In genomic region chr19:49443366-49444099, GRCh38 we compare ENCODE assay signal across 8 cellular contexts. TPM values are rescaled to one million over a fixed set of nuclear protein-coding genes. Genes with fewer than 3 reads are reported as not detected.
A peak's percentile ranks its signal among the peaks of the same experiment; 100 is the strongest.
DNase-seq lines count a peak whose midpoint lies in the region; ATAC-seq and TF ChIP-seq lines count a peak whose summit lies in the region.

No MANE protein-coding gene starts in this region.

- H3K4me1 ChIP-seq in right cardiac atrium (ENCODE audit: control insufficient read depth, insufficient read depth, low read length) (no peaks in the 10 kb centered on the region), vagina (peaks cover 33% of the 10 kb centered on the region)

- TF ChIP-seq POLR2A in vagina (IDR thresholded peaks at IDR 0.05), result peak in 1 of 2 donors; percentile 1

- TF ChIP-seq CTCF in vagina (IDR thresholded peaks at IDR 0.05), result peak; percentile 80 to 94 (median 87)

- H3K36me3 ChIP-seq in vagina, result no peaks in the 10 kb centered on the region

- ATAC-seq in GM18499 (IDR thresholded peaks at IDR 0.05; ENCODE audit: insufficient read depth, unreplicated experiment) (peak; percentile 38), HG02973 (IDR thresholded peaks at IDR 0.05; ENCODE audit: unreplicated experiment) (peak; percentile 69), right cardiac atrium (peak; percentile 92)

- peak; percentile 96 to 99 for DNase-seq in NCI-H187 (lab: John Stamatoyannopoulos, UW)
- peak; percentile 84 to 95 (median 89) for DNase-seq in T-helper 2 cell
- peak; percentile 69 to 98 (median 92) for DNase-seq in anterior cingulate cortex (lab: John Stamatoyannopoulos, UW)
- DNase-seq in right cardiac atrium, result peak; percentile 96 to 99 (median 97)
- peak; percentile 93 for DNase-seq in putamen (ENCODE audit: low spot score)
- DNase-seq in vagina (ENCODE audit: extremely low spot score in 2 of 2), result peak in 1 of 2 donors; percentile 94

- intact Hi-C loops in right cardiac atrium (cut with DNase I), result loop anchor here (1.0 to 10.0 kb wide), 4 partner anchors 51 to 179 kb away; partner anchors contain the start of genes DKKL1 (in 1 of the 4) and TEAD2 (in 1 of the 4)
- intact Hi-C loops in vagina (cut with DNase I), result loop anchor here (10.0 kb wide), 2 partner anchors 79 to 219 kb away; partner anchors contain the start of genes DKKL1 and TEAD2

- H3K27ac ChIP-seq in right cardiac atrium (ENCODE audit: low read length) (peak overlapping the region; percentile 55), vagina (peak overlapping the region; percentile 83)

- no peaks in the 10 kb centered on the region for H3K9me3 ChIP-seq in right cardiac atrium (ENCODE audit: control insufficient read depth, low read length)
- H3K9me3 ChIP-seq in vagina, result no peaks in the 10 kb centered on the region

- H3K27me3 ChIP-seq in right cardiac atrium (ENCODE audit: control insufficient read depth, insufficient read depth) (no peaks in the 10 kb centered on the region), vagina (no peaks in the 10 kb centered on the region)

- H3K4me3 ChIP-seq in right cardiac atrium (ENCODE audit: low read length) (peak overlapping the region; percentile 64), vagina (peak overlapping the region; percentile 70 to 90)

- WGBS in right cardiac atrium, result 0% methylated on average over 47 of the region's 47 CpGs

RNA-seq across cellular contexts. Expression of gene SLC17A7, which starts 2.2 kb away (rescaled TPM):
- total RNA-seq in right cardiac atrium, result 1 to 10 TPM in 2 of 4 donors, under 1 TPM in 2; 0.48 to 1.2 (median 0.93) TPM
- polyA plus RNA-seq in right cardiac atrium, result 1.1 TPM
- 0.74 TPM for total RNA-seq in vagina

RNA-seq across cellular contexts. Expression of gene PIH1D1, which starts 8.1 kb away (rescaled TPM):
- total RNA-seq in right cardiac atrium (10 to 100 TPM; 35.2 to 43.8 (median 38.2) TPM), vagina (96.3 TPM)
- polyA plus RNA-seq in right cardiac atrium, result 34.9 TPM

RNA-seq across cellular contexts. Expression of gene ALDH16A1, which starts 9.5 kb away (rescaled TPM):
- total RNA-seq in right cardiac atrium, result 10 to 100 TPM; 11.1 to 17.7 (median 11.9) TPM
- 9.3 TPM for polyA plus RNA-seq in right cardiac atrium
- total RNA-seq in vagina, result 29.5 TPM

RNA-seq across cellular contexts. Expression of gene GFY, which starts 18.3 kb away (rescaled TPM):
- not detected for total RNA-seq in right cardiac atrium
- not detected for polyA plus RNA-seq in right cardiac atrium
- not detected for total RNA-seq in vagina

RNA-seq across cellular contexts. Expression of gene PTH2, which starts 20.3 kb away (rescaled TPM):
- total RNA-seq in right cardiac atrium (not detected), vagina (not detected)
- polyA plus RNA-seq in right cardiac atrium, result not detected

Comparison
In these comparisons a context has a peak if more than half of its experiments do, and no peak if none do; other contexts are left out.
1. ATAC-seq: peak in every context shown above with its lines; median percentile 92 in right cardiac atrium; 69 in HG02973; 38 in GM18499.